Comparison of ENCODE assay signal across 16 cellular contexts in the genomic region with DNA sequence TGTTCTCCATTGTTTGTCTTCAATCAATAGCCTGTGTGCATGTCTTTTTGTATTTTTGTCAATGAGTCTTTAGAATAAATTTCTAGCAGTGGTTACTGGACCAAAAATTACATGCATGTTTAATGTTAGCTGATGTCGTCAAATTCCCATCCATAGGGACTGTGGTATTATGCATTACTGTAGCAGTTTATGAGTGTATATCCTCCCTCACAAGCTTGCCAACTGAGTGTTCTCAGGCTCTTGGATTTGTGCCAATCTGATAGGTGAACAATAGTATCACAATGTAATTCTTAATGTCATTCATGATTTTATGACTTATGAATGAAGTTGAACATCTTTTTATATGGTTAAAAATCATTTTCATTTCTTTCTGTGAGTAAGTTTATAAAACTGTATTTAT. TPM values are rescaled to one million over a fixed set of nuclear protein-coding genes. Genes with fewer than 3 reads are reported as not detected.
DNase-seq lines count a peak whose midpoint lies in the region; ATAC-seq and TF ChIP-seq lines count a peak whose summit lies in the region.
"Had no signal": no experiment of that assay in that cellular context is flagged by ENCODE, and none has a peak within 500 bp of the region (broad histone marks: within the 10 kb centered on the region; RNA-seq: fewer than 3 reads in every experiment).

No MANE protein-coding gene starts in this region.

- H3K4me2 ChIP-seq in IMR-90 (ENCODE audit: low read depth, low read length) = no peak overlapping the region

- H3K27ac ChIP-seq in IMR-90 (ENCODE audit: insufficient read depth, low read length) (no peak overlapping the region), RWPE1 (no peak overlapping the region), dorsolateral prefrontal cortex (no peak overlapping the region)

- H3K27me3 Mint-ChIP-seq in Calu3 (ENCODE audit: unreplicated experiment) = no peaks in the 10 kb centered on the region

- H3K9me1 ChIP-seq in IMR-90 (ENCODE audit: insufficient read depth, low read length) = 0 out of 2 replicates have a peak, but pooled peaks cover 3% of the 10 kb centered on the region

- no peaks in the 10 kb centered on the region for H3K36me3 Mint-ChIP-seq in Calu3 (ENCODE audit: insufficient read depth, unreplicated experiment)
- H3K36me3 Mint-ChIP-seq: activated naive CD8-positive, alpha-beta T cell treated with anti-CD3 and anti-CD28 coated beads, Interleukin-2, amount 10 ng/mL, durations not matched to agents 7 days and 5 days; natural killer cell had no signal

- no peak overlapping the region for H3K4me3 ChIP-seq in IMR-90 (ENCODE audit: insufficient read depth, low read depth, low read length)
- H3K4me3 ChIP-seq in fibroblast of the aortic adventitia (ENCODE audit: low read depth, low read length) = no peak overlapping the region
- H3K4me3 ChIP-seq in dorsolateral prefrontal cortex = no peak overlapping the region

- H4K20me1 ChIP-seq in IMR-90 (ENCODE audit: insufficient read depth, low read length) = no peaks in the 10 kb centered on the region

- CTCF ChIA-PET in Calu3 (lab: Charles Lee) = interaction anchor here (0.5 to 0.6 kb wide), 2 partner anchors 21 to 163 kb away, joined by 3 to 4 read pairs; no protein-coding TSS in a partner anchor
- CTCF ChIA-PET in IMR-90 (lab: Yijun Ruan, JAX) = no interaction called here
- CTCF ChIA-PET in RWPE1 (lab: Yijun Ruan, JAX) = interaction anchor here (0.7 kb wide), 1 partner anchor 11 kb away, joined by 3 read pairs; no protein-coding TSS in a partner anchor

- ATAC-seq in IMR-90 (ENCODE audit: low read depth) = no peak
- no peak for ATAC-seq in HG03097 (IDR thresholded peaks at IDR 0.05; ENCODE audit: low FRiP score, unreplicated experiment)
- ATAC-seq: natural killer cell had no signal

- TF ChIP-seq POLR2A in IMR-90 (IDR thresholded peaks at IDR 0.05; ENCODE audit: low read depth, low read length) = no peak

- dilution Hi-C loops in IMR-90 (cut with HindIII; ENCODE audit: low sequenced_read_pairs, unreplicated experiment) = no loop called here

- no peak overlapping the region for H3K56ac ChIP-seq in IMR-90 (ENCODE audit: extremely low read depth, insufficient read depth, low read length)

- H3K27me3 ChIP-seq in IMR-90 (ENCODE audit: control insufficient read depth, insufficient read depth, low read length) (no peaks in the 10 kb centered on the region), dorsolateral prefrontal cortex (no peaks in the 10 kb centered on the region)

- H2AK9ac ChIP-seq in IMR-90 (replicated peaks; ENCODE audit: low read depth, low read length, poor library complexity) = no peak overlapping the region

- H3K9ac ChIP-seq in IMR-90 (ENCODE audit: low read depth, low read length) = no peak overlapping the region

- no CpG with 5 or more reads among the region's 1 CpG for WGBS in IMR-90 (ENCODE audit: extremely low coverage in 2 of 2, insufficient read length in 1 of 2), 2 experiments

- 0 out of 2 replicates have a peak, but pooled peaks cover 1% of the 10 kb centered on the region for H3K36me3 ChIP-seq in IMR-90 (ENCODE audit: control insufficient read depth, insufficient read depth, low read length)

- no peak overlapping the region for H2AFZ ChIP-seq in IMR-90 (replicated peaks; ENCODE audit: low read length, poor library complexity)

- no peak overlapping the region for H2BK15ac ChIP-seq in IMR-90 (ENCODE audit: low read depth, low read length)

- no peak overlapping the region for H3K23ac ChIP-seq in IMR-90 (ENCODE audit: low read depth, low read length)

- no peak for TF ChIP-seq RAD21 in IMR-90 (IDR thresholded peaks at IDR 0.05; ENCODE audit: low read length)

- H3K18ac ChIP-seq in IMR-90 (ENCODE audit: low read depth, low read length) = no peak overlapping the region

- no peak overlapping the region for H2BK120ac ChIP-seq in IMR-90 (ENCODE audit: low read depth, low read length)

- no peaks in the 10 kb centered on the region for H3K4me1 ChIP-seq in IMR-90 (ENCODE audit: control insufficient read depth, insufficient read depth, low read length)

- BruUV-seq in Calu3 (replicated peaks; lab: Mats Ljungman, UMichigan) (no TSS peak), IMR-90 (replicated peaks; lab: Mats Ljungman, UMichigan) (no TSS peak)

- no peak for TF ChIP-seq CTCF in Calu3 (IDR thresholded peaks at IDR 0.05; ENCODE audit: unreplicated experiment)
- no peak for TF ChIP-seq CTCF in IMR-90 (conservative IDR thresholded peaks at IDR 0.05; ENCODE audit: low read depth, low read length)
- no peak for TF ChIP-seq CTCF in RWPE1 (conservative IDR thresholded peaks at IDR 0.05; ENCODE audit: low read depth)
- no peak for TF ChIP-seq CTCF in fibroblast of the aortic adventitia (IDR thresholded peaks at IDR 0.05; ENCODE audit: insufficient read depth, low read length)
- TF ChIP-seq CTCF in dorsolateral prefrontal cortex (IDR thresholded peaks at IDR 0.05 in 54 of 56, conservative IDR thresholded peaks at IDR 0.05 in 2 of 56; ENCODE audit: low read depth in 1 of 56, partially characterized antibody in 56 of 56) = no peak

- intact Hi-C loops in Calu3 (cut with micrococcal nuclease; ENCODE audit: unreplicated experiment) (no loop called here), IMR-90 (cut with micrococcal nuclease) (no loop called here), dorsolateral prefrontal cortex (cut with DNase I) (no loop called here)

- no peak overlapping the region for H3K14ac ChIP-seq in IMR-90 (replicated peaks; ENCODE audit: low read depth, low read length)

- no peak overlapping the region for H2BK20ac ChIP-seq in IMR-90 (ENCODE audit: low read depth, low read length)

- no peak overlapping the region for H2BK5ac ChIP-seq in IMR-90 (ENCODE audit: low read depth, low read length, poor library complexity, severe bottlenecking)

- in situ Hi-C loops in IMR-90 (cut with MboI; ENCODE audit: low sequenced_read_pairs) = no loop called here

- no peaks in the 10 kb centered on the region for H3K9me3 ChIP-seq in IMR-90 (ENCODE audit: control insufficient read depth, insufficient read depth, low read length)

- H4K91ac ChIP-seq in IMR-90 (ENCODE audit: insufficient read depth, low read depth, low read length) = no peak overlapping the region

- H2AK5ac ChIP-seq in IMR-90 (ENCODE audit: low read depth, low read length) = no peak overlapping the region

- peaks cover 16% of the 10 kb centered on the region for H3K4me1 Mint-ChIP-seq in Calu3 (ENCODE audit: low read depth, unreplicated experiment)
- H3K4me1 Mint-ChIP-seq: activated naive CD8-positive, alpha-beta T cell treated with anti-CD3 and anti-CD28 coated beads, Interleukin-2, amount 10 ng/mL, durations not matched to agents 7 days and 5 days; natural killer cell had no signal

- H4K8ac ChIP-seq in IMR-90 (ENCODE audit: low read depth in 2 of 2, low read length in 2 of 2) = no peak overlapping the region

- peaks cover 6% of the 10 kb centered on the region for H3K9me3 Mint-ChIP-seq in Calu3 (ENCODE audit: low read depth, unreplicated experiment)
- H3K9me3 Mint-ChIP-seq: natural killer cell; T-helper 2 cell treated with Interferon-gamma antibody and Interleukin-4, amounts not matched to agents 5 μg/mL and 100 μg/mL, for 36 hours had no signal

- POLR2A ChIA-PET in IMR-90 (lab: Charles Lee; ENCODE audit: unreplicated experiment) = no interaction called here
- POLR2A ChIA-PET in RWPE1 (lab: Yijun Ruan, JAX; ENCODE audit: low non-redundant PET) = no interaction called here

- no peak overlapping the region for H4K5ac ChIP-seq in IMR-90 (ENCODE audit: low read depth, low read length)

- H3K4me3 Mint-ChIP-seq in Calu3 (ENCODE audit: low read depth, unreplicated experiment) = no peak overlapping the region
- H3K4me3 Mint-ChIP-seq: activated naive CD8-positive, alpha-beta T cell treated with anti-CD3 and anti-CD28 coated beads, Interleukin-2, amount 10 ng/mL, durations not matched to agents 7 days and 5 days; natural killer cell; T-helper 2 cell treated with Interferon-gamma antibody and Interleukin-4, amounts not matched to agents 5 μg/mL and 100 μg/mL, for 36 hours had no signal

- DNase-seq in Calu3 (peak; percentile 24), IMR-90 (no peak), RWPE1 (ENCODE audit: low spot score) (peak; percentile 48), fibroblast of the aortic adventitia (ENCODE audit: low read depth) (peak; percentile 69), dorsolateral prefrontal cortex (no peak), SIG-M5 treated with dmso at 0.1 percent for 504 hours (lab: John Stamatoyannopoulos, UW; ENCODE audit: unreplicated experiment) (no peak), D341Med (ENCODE audit: low spot score) (no peak)
- DNase-seq: activated CD4-positive, alpha-beta T cell treated with anti-CD3 and anti-CD28 coated beads for 48 hours; activated naive CD8-positive, alpha-beta T cell treated with anti-CD3 and anti-CD28 coated beads, Interleukin-2, amount 10 ng/mL, durations not matched to agents 7 days and 5 days; activated T-cell treated with anti-CD3 and anti-CD28 coated beads, Interleukin-2, amount 50 U/mL, for 1 hour; cerebellar nuclear complex; hypothalamus; natural killer cell; NCI-H524 had no signal

- no peak overlapping the region for H3K4ac ChIP-seq in IMR-90 (ENCODE audit: low read depth, low read length)

- no peak overlapping the region for H3K27ac Mint-ChIP-seq in Calu3 (ENCODE audit: unreplicated experiment)
- H3K27ac Mint-ChIP-seq: activated naive CD8-positive, alpha-beta T cell treated with anti-CD3 and anti-CD28 coated beads, Interleukin-2, amount 10 ng/mL, durations not matched to agents 7 days and 5 days; natural killer cell; T-helper 2 cell treated with Interferon-gamma antibody and Interleukin-4, amounts not matched to agents 5 μg/mL and 100 μg/mL, for 36 hours had no signal

- H3K79me1 ChIP-seq in IMR-90 (ENCODE audit: low read depth in 1 of 2, low read length in 2 of 2) = peaks cover 24 to 26% of the 10 kb centered on the region in 2 experiments

TF ChIP-seq in IMR-90, 13 proteins besides CTCF, POLR2A, EP300 and RAD21:
- TF ChIP-seq BHLHE40 (IDR thresholded peaks at IDR 0.05; ENCODE audit: low read depth, low read length) (no peak), MAFK (IDR thresholded peaks at IDR 0.05; ENCODE audit: low read depth, low read length) (peak; percentile 31; the same call in 1 of the 2 replicates)

RNA-seq across cellular contexts. Expression of a gene that starts 13.0 kb away (rescaled TPM):
- total RNA-seq in Calu3 (2022) (16.1 and 23.5 TPM in 2 replicates), IMR-90 (2012; rRNA removed) (13.8 and 21.7 TPM in 2 replicates), fibroblast of the aortic adventitia (ENCODE audit: low replicate concordance) (16.8 and 26.5 TPM in 2 replicates), dorsolateral prefrontal cortex (10 to 100 TPM; 16.5 to 36.8 (median 24.1) TPM)
- polyA plus RNA-seq in IMR-90 (2012; rRNA removed) = 12.7 and 15.0 TPM in 2 replicates
- polyA plus RNA-seq in IMR-90 (2012; cell fraction: cytosol; rRNA removed) = 2.1 and 4.3 TPM in 2 replicates
- polyA plus RNA-seq in IMR-90 (2012; cell fraction: nucleus; rRNA removed; ENCODE audit: low replicate concordance) = 1.1 and 14.0 TPM in 2 replicates

Comparison
In these comparisons a context has a peak if more than half of its experiments do, and no peak if none do; other contexts are left out.
1. DNase-seq: peak in Calu3 (single experiment), RWPE1 (single experiment) and fibroblast of the aortic adventitia (single experiment); none in IMR-90 (single experiment), dorsolateral prefrontal cortex (0 of 10), SIG-M5 treated with dmso at 0.1 percent for 504 hours (single experiment) and D341Med (single experiment).